In genomic region chr5:87899109-87900100, GRCh38 we compare ENCODE assay signal across 11 cellular contexts.
DNase-seq lines count a peak whose midpoint lies in the region; ATAC-seq, FAIRE-seq and TF ChIP-seq lines count a peak whose summit lies in the region.
"Had no signal": no experiment of that assay in that cellular context is flagged by ENCODE, and none has a peak within 500 bp of the region (broad histone marks: within the 10 kb centered on the region; RNA-seq: fewer than 3 reads in every experiment).

No MANE protein-coding gene starts in this region.

- peak; percentile 43 for DNase-seq in COLO829 (ENCODE audit: low spot score)
- peak; percentile 89 for DNase-seq in astrocyte of the cerebellum (ENCODE audit: low read depth)
- peak in 1 of 3 donors; percentile 36 for DNase-seq in right lobe of liver
- DNase-seq in kidney = no peak
- DNase-seq in GOT3 (lab: John Stamatoyannopoulos, UW) = no peak
- DNase-seq in stimulated activated naive CD8-positive, alpha-beta T cell treated with anti-CD3 and anti-CD28 coated beads, Interleukin-15, Interleukin-2, amounts not matched to agents 100 U/mL and 50 U/mL, for 24 hours = no peak
- no peak for DNase-seq in Peyer's patch
- DNase-seq: activated naive CD8-positive, alpha-beta T cell treated with anti-CD3 and anti-CD28 coated beads, Interleukin-2, amount 10 ng/mL, durations not matched to agents 7 days and 5 days; CD4-positive, alpha-beta T cell had no signal

- in situ Hi-C loops in astrocyte of the cerebellum (cut with HindIII; ENCODE audit: low sequenced_read_pairs) = no loop called here

- FAIRE-seq in kidney (lab: Jason Lieb, UNC) = no peak

- intact Hi-C loops in right lobe of liver (cut with DNase I) (no loop called here), kidney (cut with DNase I) (no loop called here)

- ATAC-seq in HG02763 (IDR thresholded peaks at IDR 0.05; ENCODE audit: unreplicated experiment) (peak; percentile 53), right lobe of liver (peak; percentile 59 to 97 (median 84))
- ATAC-seq in stimulated activated naive CD8-positive, alpha-beta T cell treated with anti-CD3 and anti-CD28 coated beads, Interleukin-15, Interleukin-2, amounts not matched to agents 100 U/mL and 50 U/mL, for 24 hours = no peak

- TF ChIP-seq POLR2A in right lobe of liver (IDR thresholded peaks at IDR 0.05) (no peak), Peyer's patch (IDR thresholded peaks at IDR 0.05) (no peak)

- H3K27ac ChIP-seq in right lobe of liver (no peak overlapping the region), kidney (ENCODE audit: low read depth in 2 of 2, low read length in 2 of 2) (no peak overlapping the region), Peyer's patch (peak overlapping the region in 1 of 4 donors; percentile 31)
- H3K27ac ChIP-seq: SJSA1 had no signal

- H3K36me3 ChIP-seq in right lobe of liver (no peaks in the 10 kb centered on the region), kidney (ENCODE audit: control insufficient read depth in 1 of 2, insufficient read depth in 2 of 2, low read length in 2 of 2) (no peaks in the 10 kb centered on the region), Peyer's patch (no peaks in the 10 kb centered on the region)
- H3K36me3 ChIP-seq: SJSA1 had no signal

- H3K9me3 ChIP-seq in right lobe of liver (no peaks in the 10 kb centered on the region), kidney (ENCODE audit: control insufficient read depth in 1 of 2, low read length in 2 of 2) (no peaks in the 10 kb centered on the region), Peyer's patch (no peaks in the 10 kb centered on the region)
- H3K9me3 ChIP-seq: SJSA1 had no signal

- TF ChIP-seq CTCF in astrocyte of the cerebellum (IDR thresholded peaks at IDR 0.05; ENCODE audit: low read depth, low read length, missing control alignments) (peak; percentile 56), right lobe of liver (IDR thresholded peaks at IDR 0.05) (no peak), kidney (IDR thresholded peaks at IDR 0.05; ENCODE audit: borderline replicate concordance, extremely low read depth, insufficient read depth) (no peak), Peyer's patch (IDR thresholded peaks at IDR 0.05) (no peak)

- H3K4me1 ChIP-seq in right lobe of liver (peaks cover 0 to 7% (median 0%) of the 10 kb centered on the region in 4 donors), kidney (ENCODE audit: control insufficient read depth in 1 of 2, insufficient read depth in 1 of 2, low read depth in 1 of 2, low read length in 2 of 2) (no peaks in the 10 kb centered on the region), Peyer's patch (no peaks in the 10 kb centered on the region)
- H3K4me1 ChIP-seq: SJSA1 had no signal

- H3K27me3 ChIP-seq in right lobe of liver (no peaks in the 10 kb centered on the region), Peyer's patch (no peaks in the 10 kb centered on the region)
- H3K27me3 ChIP-seq: SJSA1 had no signal

- WGBS in right lobe of liver (ENCODE audit: insufficient coverage, low coverage, low lambda C conversion rate, missing lambda C conversion rate) = 29% methylated on average over 7 of the region's 7 CpGs

- H3K9ac ChIP-seq in kidney (ENCODE audit: low read length in 2 of 2) = no peak overlapping the region

- H3K4me3 ChIP-seq in astrocyte of the cerebellum (ENCODE audit: low read depth, low read length) (no peak overlapping the region), right lobe of liver (no peak overlapping the region), kidney (ENCODE audit: low read length in 2 of 2) (no peak overlapping the region), Peyer's patch (no peak overlapping the region)
- H3K4me3 ChIP-seq: SJSA1 had no signal

Comparison
In these comparisons a context has a peak if more than half of its experiments do, and no peak if none do; other contexts are left out.
1. DNase-seq: peak in COLO829 (single experiment) and astrocyte of the cerebellum (single experiment); none in kidney (single experiment), GOT3 (single experiment), stimulated activated naive CD8-positive, alpha-beta T cell treated with anti-CD3 and anti-CD28 coated beads, Interleukin-15, Interleukin-2, amounts not matched to agents 100 U/mL and 50 U/mL, for 24 hours (single experiment) and Peyer's patch (0 of 3).